Comparison of ENCODE assay signal across 26 cellular contexts in the genomic region with DNA sequence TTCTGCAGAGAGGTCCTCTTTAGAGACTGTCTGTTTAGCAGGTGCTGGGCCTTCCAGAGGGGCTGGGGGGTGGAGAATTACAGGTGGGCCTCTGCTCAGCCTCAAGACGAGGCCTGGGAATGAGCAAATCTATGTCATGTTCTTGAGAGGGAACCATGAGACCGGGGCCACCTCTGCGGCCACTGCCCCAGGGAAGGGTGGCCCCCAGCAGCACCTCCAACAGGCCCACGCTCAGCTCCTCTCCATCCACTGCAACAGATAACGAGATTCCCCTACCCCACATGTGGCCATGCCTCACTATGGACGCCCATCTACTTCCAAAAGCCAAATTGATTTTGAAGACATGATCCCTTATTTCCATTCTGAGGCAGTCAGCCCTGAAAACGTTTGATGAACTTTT.
"Had no signal": no experiment of that assay in that cellular context is flagged by ENCODE, and none has a peak within 500 bp of the region (broad histone marks: within the 10 kb centered on the region; RNA-seq: fewer than 3 reads in every experiment).

No MANE protein-coding gene starts in this region.

- H3K4me1 Mint-ChIP-seq: immature natural killer cell, naive B cell had no signal

- H3K4me3 ChIP-seq: colonic mucosa, gastroesophageal sphincter, heart left ventricle, hepatocyte, left lung, lower lobe of right lung, mucosa of descending colon had no signal

- H3K27ac Mint-ChIP-seq: dendritic cell treated with granulocyte-macrophage colony-stimulating factor and Interleukin-4, amounts not matched to agents 40 ng/mL and 50 ng/mL, for 4 days; effector memory CD8-positive, alpha-beta T cell; endodermal cell; immature natural killer cell; mesothelial cell of epicardium; naive B cell had no signal

- H3K9me3 ChIP-seq: colonic mucosa, gastroesophageal sphincter, heart left ventricle, left lung, lower lobe of right lung, mucosa of descending colon had no signal

- DNase-seq: colonic mucosa; cortex of kidney; effector CD8-positive, alpha-beta T cell; effector memory CD8-positive, alpha-beta T cell; endodermal cell; erythroblast; foreskin keratinocyte; heart left ventricle; hypothalamus; immature natural killer cell; islet precursor cell; left cardiac atrium; left ventricle myocardium superior; lower lobe of right lung; mesenchymal stem cell; mucosa of descending colon; naive B cell had no signal

- FAIRE-seq: endometrium, frontal cortex had no signal

- H3K36me3 ChIP-seq: colonic mucosa, gastroesophageal sphincter, heart left ventricle, left lung, lower lobe of right lung had no signal

- H3K27me3 Mint-ChIP-seq: dendritic cell treated with granulocyte-macrophage colony-stimulating factor and Interleukin-4, amounts not matched to agents 40 ng/mL and 50 ng/mL, for 4 days; effector memory CD8-positive, alpha-beta T cell had no signal

- H3K27me3 ChIP-seq: colonic mucosa, foreskin keratinocyte, hepatocyte had no signal

- H3K4me3 Mint-ChIP-seq: dendritic cell treated with granulocyte-macrophage colony-stimulating factor and Interleukin-4, amounts not matched to agents 40 ng/mL and 50 ng/mL, for 4 days; effector memory CD8-positive, alpha-beta T cell; endodermal cell; immature natural killer cell; mesothelial cell of epicardium had no signal

- H3K9me3 Mint-ChIP-seq: dendritic cell treated with granulocyte-macrophage colony-stimulating factor and Interleukin-4, amounts not matched to agents 40 ng/mL and 50 ng/mL, for 4 days; effector memory CD8-positive, alpha-beta T cell; endodermal cell; immature natural killer cell; mesothelial cell of epicardium had no signal

- ATAC-seq: effector memory CD8-positive, alpha-beta T cell; esophagus mucosa; foreskin keratinocyte; gastroesophageal sphincter; heart left ventricle; left cardiac atrium; left lung; left ventricle myocardium superior; lower lobe of right lung; mucosa of descending colon had no signal

- H3K4me1 ChIP-seq: colonic mucosa, foreskin keratinocyte, left lung had no signal

- H3K27ac ChIP-seq: colonic mucosa, epithelial cell of prostate, foreskin keratinocyte, gastroesophageal sphincter, heart left ventricle, hepatocyte, left lung, lower lobe of right lung had no signal

- H3K4me2 ChIP-seq: hepatocyte had no signal

- H3K36me3 Mint-ChIP-seq: immature natural killer cell, mesothelial cell of epicardium, naive B cell had no signal
